In the genomic region with DNA sequence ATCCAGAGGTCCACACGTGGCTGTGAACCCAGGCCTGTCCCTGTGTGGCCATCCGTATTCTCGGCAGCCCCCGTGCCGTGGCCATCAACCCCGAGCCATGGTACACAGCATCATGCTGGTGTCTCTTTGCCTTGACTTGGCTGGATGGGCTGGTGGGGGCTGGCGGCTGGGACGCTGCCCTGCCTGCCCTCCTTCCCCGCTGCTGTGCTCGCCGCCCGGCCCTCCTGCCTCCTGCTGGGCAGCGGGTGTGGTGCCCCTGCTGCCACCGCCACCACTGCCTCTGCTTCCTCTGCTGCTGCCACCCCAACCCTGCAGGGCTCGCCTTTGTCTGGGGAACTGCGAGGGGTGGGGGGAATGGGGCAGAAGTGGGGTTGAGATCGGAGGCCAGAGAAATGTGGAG, we compare ENCODE assay signal across 18 cellular contexts. TPM values are rescaled to one million over a fixed set of nuclear protein-coding genes. Genes with fewer than 3 reads are reported as not detected.
DNase-seq lines count a peak whose midpoint lies in the region; ATAC-seq, FAIRE-seq and TF ChIP-seq lines count a peak whose summit lies in the region.
"Had no signal": no experiment of that assay in that cellular context is flagged by ENCODE, and none has a peak within 500 bp of the region (broad histone marks: within the 10 kb centered on the region; RNA-seq: fewer than 3 reads in every experiment).

No MANE protein-coding gene starts in this region.

- TF ChIP-seq RAD21 in HepG2 (CRISPR knock-in tag; IDR thresholded peaks at IDR 0.05), result no peak

- peak overlapping the region; percentile 73 for H3K23ac ChIP-seq in neuronal stem cell (ENCODE audit: low read depth, low read length, poor library complexity)

- no peak overlapping the region for H2BK15ac ChIP-seq in neuronal stem cell (ENCODE audit: low read length)

- H3K18ac ChIP-seq in neuronal stem cell (ENCODE audit: low read length), result peak overlapping the region; percentile 27

- no TSS peak for BruUV-seq in HepG2 (replicated peaks; lab: Mats Ljungman, UMichigan)

- H2BK12ac ChIP-seq in neuronal stem cell (ENCODE audit: low read length), result no peak overlapping the region

- H3K14ac ChIP-seq in neuronal stem cell (ENCODE audit: low read length), result no peak overlapping the region

- H3K4me3 ChIP-seq in HepG2 (replicated peaks in 1 of 3; ENCODE audit: insufficient read depth in 1 of 3, low read depth in 2 of 3, low read length in 3 of 3) (no peak overlapping the region), right lobe of liver (no peak overlapping the region), brain microvascular endothelial cell (ENCODE audit: low read depth, low read length) (no peak overlapping the region), neuronal stem cell (ENCODE audit: low read length in 2 of 2) (peak overlapping the region in 1 of 2 donors; percentile 57)
- H3K4me3 ChIP-seq: A549 had no signal

- no peak overlapping the region for H2BK120ac ChIP-seq in neuronal stem cell (ENCODE audit: low read depth, low read length)

- CTCF ChIA-PET in HepG2 (lab: Yijun Ruan, JAX; ENCODE audit: low intra/inter-chr PET ratio, low total read pairs), result no interaction called here

- TF ChIP-seq EP300 in HepG2 (IDR thresholded peaks at IDR 0.05; ENCODE audit: low read depth in 2 of 2, low read length in 2 of 2) (no peak), HepG2 (CRISPR knock-in tag; IDR thresholded peaks at IDR 0.05; ENCODE audit: borderline replicate concordance) (no peak)

- H3K4me1 ChIP-seq in HepG2 (ENCODE audit: insufficient read depth, low read length) (peaks cover 4% of the 10 kb centered on the region; the same call in 1 of the 2 replicates), right lobe of liver (peaks cover 0 to 5% (median 0%) of the 10 kb centered on the region in 4 donors), neuronal stem cell (ENCODE audit: control insufficient read depth in 2 of 2, insufficient read depth in 1 of 2, low read depth in 1 of 2, low read length in 2 of 2) (peaks cover 0 to 2% of the 10 kb centered on the region in 2 donors)

- H4K20me1 ChIP-seq in HepG2 (ENCODE audit: insufficient read depth, low read length), result no peaks in the 10 kb centered on the region

- H3K27me3 ChIP-seq in HepG2 (ENCODE audit: control insufficient read depth in 1 of 2, insufficient read depth in 2 of 2, low read length in 2 of 2) (no peaks in the 10 kb centered on the region), right lobe of liver (no peaks in the 10 kb centered on the region), brain microvascular endothelial cell (replicated peaks) (no peaks in the 10 kb centered on the region), neuronal stem cell (ENCODE audit: control insufficient read depth in 3 of 3, insufficient read depth in 3 of 3, low read depth in 1 of 3, low read length in 3 of 3) (no peaks in the 10 kb centered on the region)

- no peak overlapping the region for H4K91ac ChIP-seq in neuronal stem cell (ENCODE audit: low read depth, low read length, poor library complexity)

- no peak overlapping the region for H3K9ac ChIP-seq in HepG2 (ENCODE audit: insufficient read depth, low read depth, low read length)
- H3K9ac ChIP-seq in neuronal stem cell (ENCODE audit: low read depth, low read length, poor library complexity), result peak overlapping the region; percentile 60

- H3K79me1 ChIP-seq in neuronal stem cell (ENCODE audit: low read depth, low read length), result peaks cover 10% of the 10 kb centered on the region

- peak overlapping the region; percentile 52 for H2AK5ac ChIP-seq in neuronal stem cell (ENCODE audit: low read depth, low read length)

- H2AFZ ChIP-seq in HepG2 (ENCODE audit: low read length), result no peak overlapping the region
- H2AFZ ChIP-seq in neuronal stem cell (ENCODE audit: low read length), result no peak overlapping the region

- DNase-seq in HepG2 (ENCODE audit: low spot score), result no peak
- DNase-seq in right lobe of liver, result no peak
- DNase-seq in brain microvascular endothelial cell, result no peak
- DNase-seq in neuronal stem cell (ENCODE audit: low spot score), result no peak
- DNase-seq in stimulated activated CD4-positive, alpha-beta T cell treated with anti-CD3 and anti-CD28 coated beads, Interleukin-4, amount 100 ng/mL, for 24 hours, result no peak
- no peak for DNase-seq in NCI-H524 (lab: John Stamatoyannopoulos, UW)
- DNase-seq in activated T-cell treated with anti-CD3 and anti-CD28 coated beads, Interleukin-2, amount 50 U/mL, for 1 hour, result no peak
- DNase-seq: CD4-positive, alpha-beta T cell; GF-D8; HCEC 1CT; NCI-H1417; NCI-H187 treated with DMSO at 0.1 percent for 48 hours; NCI-H2227 treated with DMSO at 0.1 percent for 48 hours; NCI-H510A treated with DMSO at 0.1 percent for 48 hours; NCI-H82; OCI-M1; SIG-M5 had no signal

- no peak overlapping the region for H3K4me2 ChIP-seq in HepG2 (ENCODE audit: low read depth, low read length)
- no peak overlapping the region for H3K4me2 ChIP-seq in neuronal stem cell (ENCODE audit: insufficient read depth, low read length, poor library complexity, severe bottlenecking)
- H3K4me2 ChIP-seq: A549 had no signal

- H4K8ac ChIP-seq in neuronal stem cell (ENCODE audit: low read depth, low read length), result no peak overlapping the region

- H3K79me2 ChIP-seq in HepG2 (ENCODE audit: insufficient read depth, low read length), result no peaks in the 10 kb centered on the region

- H3K36me3 ChIP-seq in HepG2 (replicated peaks in 1 of 2; ENCODE audit: control insufficient read depth in 1 of 2, insufficient read depth in 2 of 2, low read length in 2 of 2) (no peaks in the 10 kb centered on the region; a peak in 1 of 5 replicates), right lobe of liver (peaks cover 0 to 3% (median 0%) of the 10 kb centered on the region in 4 donors), brain microvascular endothelial cell (replicated peaks) (peaks cover 20% of the 10 kb centered on the region), neuronal stem cell (replicated peaks in 1 of 2; ENCODE audit: control insufficient read depth in 2 of 2, insufficient read depth in 2 of 2, low read length in 2 of 2) (peaks cover 5 to 46% of the 10 kb centered on the region in 2 donors)

- no peak for FAIRE-seq in HepG2 (lab: Jason Lieb, UNC)
- FAIRE-seq: A549 had no signal

- 97% methylated on average over 12 of the region's 17 CpGs for WGBS in HepG2 (ENCODE audit: low lambda C conversion rate)
- WGBS in right lobe of liver (ENCODE audit: insufficient coverage, low coverage, low lambda C conversion rate, missing lambda C conversion rate), result 92% methylated on average over 4 of the region's 17 CpGs
- WGBS in neuronal stem cell (ENCODE audit: extremely low coverage in 2 of 2, insufficient read length in 2 of 2, insufficient replicate concordance in 1 of 2), 2 donors, result no CpG with 5 or more reads among the region's 17 CpGs

- H3K9me3 ChIP-seq in HepG2 (ENCODE audit: low read length) (no peaks in the 10 kb centered on the region), right lobe of liver (no peaks in the 10 kb centered on the region), neuronal stem cell (replicated peaks in 1 of 2; ENCODE audit: control insufficient read depth in 2 of 2, insufficient read depth in 1 of 2, low read depth in 1 of 2, low read length in 2 of 2) (peaks cover 0 to 3% of the 10 kb centered on the region in 2 donors)
- H3K9me3 ChIP-seq: A549 had no signal

- intact Hi-C loops in HepG2 (cut with micrococcal nuclease; ENCODE audit: unreplicated experiment), result no loop called here
- intact Hi-C loops in right lobe of liver (cut with DNase I), result loop anchor here (10.0 kb wide), 2 partner anchors 159 to 169 kb away; no protein-coding TSS in a partner anchor

- ATAC-seq in HepG2, result no peak
- ATAC-seq in right lobe of liver, result no peak

- in situ Hi-C loops in HepG2 (cut with HindIII; ENCODE audit: extremely low pct_ligation_motif_present, low pct_unique_long_range_greater_than_20kb) (loop anchor here (10.0 kb wide), 1 partner anchor 89 kb away; the partner anchor contains the start of gene BICRA), brain microvascular endothelial cell (cut with HindIII; ENCODE audit: low pct_ligation_motif_present, low sequenced_read_pairs) (no loop called here)

- TF ChIP-seq CTCF in HepG2 (CRISPR knock-in tag; IDR thresholded peaks at IDR 0.05) (no peak), right lobe of liver (IDR thresholded peaks at IDR 0.05) (no peak), brain microvascular endothelial cell (IDR thresholded peaks at IDR 0.05; ENCODE audit: low read depth, low read length, missing control alignments) (peak; percentile 8)

- H3K27ac ChIP-seq in HepG2 (ENCODE audit: extremely low read length, insufficient read depth, low read length), result no peak overlapping the region
- no peak overlapping the region for H3K27ac ChIP-seq in right lobe of liver
- no peak overlapping the region for H3K27ac ChIP-seq in brain microvascular endothelial cell
- no peak overlapping the region for H3K27ac ChIP-seq in neuronal stem cell (replicated peaks; ENCODE audit: low read length)
- H3K27ac ChIP-seq: A549 had no signal

- H2BK5ac ChIP-seq in neuronal stem cell (ENCODE audit: low read length), result no peak overlapping the region

- POLR2A ChIA-PET in HepG2 (lab: Yijun Ruan, JAX), result no interaction called here

- no peak overlapping the region for H3K4ac ChIP-seq in neuronal stem cell (ENCODE audit: low read length)

- TF ChIP-seq POLR2A in HepG2 (IDR thresholded peaks at IDR 0.05; ENCODE audit: insufficient read depth in 1 of 2, low read depth in 2 of 2, low read length in 2 of 2) (no peak), right lobe of liver (IDR thresholded peaks at IDR 0.05) (no peak)

RNA-seq across cellular contexts. Expression of gene EHD2, which starts 19.7 kb away (rescaled TPM):
- total RNA-seq in HepG2 (2016; rRNA removed; fragmentation: Illumina TruSeq; extraction: Trizol) (0.08 and 0.09 TPM in 2 replicates), right lobe of liver (10 to 100 TPM in 3 of 6 experiments, 1 to 10 TPM in 3; 3.6 to 20.2 (median 12.8) TPM)
- total RNA-seq in HepG2 (2016; cell fraction: cytosol; rRNA removed; fragmentation: Illumina TruSeq; extraction: Trizol; ENCODE audit: low read depth), result not detected in 2 replicates
- not detected in 2 replicates for total RNA-seq in HepG2 (2016; cell fraction: insoluble cytoplasmic fraction; rRNA removed; fragmentation: Illumina TruSeq; extraction: Trizol)
- total RNA-seq in HepG2 (2016; cell fraction: membrane; rRNA removed; fragmentation: Illumina TruSeq; extraction: Trizol), result not detected in 2 replicates
- not detected in 2 replicates for total RNA-seq in HepG2 (2016; cell fraction: nucleus; rRNA removed; fragmentation: Illumina TruSeq; extraction: Trizol)
- 0.28 and 0.33 TPM in 2 replicates for polyA plus RNA-seq in HepG2 (2011; rRNA removed)
- polyA plus RNA-seq in HepG2 (2011; cell fraction: cytosol; rRNA removed), result 0.25 and 0.33 TPM in 2 replicates
- 1.2 and 1.3 TPM in 2 replicates for polyA plus RNA-seq in HepG2 (2011; cell fraction: nucleus; rRNA removed)
- polyA plus RNA-seq in HepG2 (2012), result 0.37 and 0.80 TPM in 2 replicates
- polyA plus RNA-seq in HepG2 (2016; cell fraction: cytosol; fragmentation: Illumina TruSeq; extraction: Trizol; ENCODE audit: low read depth), result not detected in 2 replicates
- 0.05 TPM in 1 of 2 replicates, not detected in the other for polyA plus RNA-seq in HepG2 (2016; cell fraction: insoluble cytoplasmic fraction; fragmentation: Illumina TruSeq; extraction: Trizol; ENCODE audit: low read depth)
- not detected in 2 replicates for polyA plus RNA-seq in HepG2 (2016; cell fraction: membrane; fragmentation: Illumina TruSeq; extraction: Trizol; ENCODE audit: low read depth)
- not detected in 2 replicates for polyA plus RNA-seq in HepG2 (2016; cell fraction: nucleus; fragmentation: Illumina TruSeq; extraction: Trizol; ENCODE audit: insufficient read depth, low read depth)
- 0.46 and 5.6 TPM in 2 replicates for polyA minus RNA-seq in HepG2 (2011; rRNA and poly(A)+ RNA removed; ENCODE audit: low replicate concordance)
- 0.53 and 1.3 TPM in 2 replicates for polyA minus RNA-seq in HepG2 (2011; cell fraction: cytosol; rRNA and poly(A)+ RNA removed)
- 0.26 and 0.87 TPM in 2 replicates for polyA minus RNA-seq in HepG2 (2011; cell fraction: nucleus; rRNA and poly(A)+ RNA removed)
- 2.5 TPM for polyA plus RNA-seq in neuronal stem cell (2013, experiment 1 of 2)
- 2.3 TPM for polyA plus RNA-seq in neuronal stem cell (2013, experiment 2 of 2)

RNA-seq across cellular contexts. Expression of gene NOP53, which starts 51.9 kb away (rescaled TPM):
- total RNA-seq in HepG2 (2016; rRNA removed; fragmentation: Illumina TruSeq; extraction: Trizol) (44.2 and 53.9 TPM in 2 replicates), right lobe of liver (100 to 1,000 TPM in 1 of 6 experiments, 10 to 100 TPM in 5; 73.6 to 105 (median 79.4) TPM)
- total RNA-seq in HepG2 (2016; cell fraction: cytosol; rRNA removed; fragmentation: Illumina TruSeq; extraction: Trizol; ENCODE audit: low read depth), result 107 and 126 TPM in 2 replicates
- 45.6 and 56.7 TPM in 2 replicates for total RNA-seq in HepG2 (2016; cell fraction: insoluble cytoplasmic fraction; rRNA removed; fragmentation: Illumina TruSeq; extraction: Trizol)
- total RNA-seq in HepG2 (2016; cell fraction: membrane; rRNA removed; fragmentation: Illumina TruSeq; extraction: Trizol), result 135 and 149 TPM in 2 replicates
- total RNA-seq in HepG2 (2016; cell fraction: nucleus; rRNA removed; fragmentation: Illumina TruSeq; extraction: Trizol), result 47.1 and 55.4 TPM in 2 replicates
- 137 and 141 TPM in 2 replicates for polyA plus RNA-seq in HepG2 (2011; rRNA removed)
- polyA plus RNA-seq in HepG2 (2011; cell fraction: cytosol; rRNA removed), result 112 and 146 TPM in 2 replicates
- 144 and 157 TPM in 2 replicates for polyA plus RNA-seq in HepG2 (2011; cell fraction: nucleus; rRNA removed)
- polyA plus RNA-seq in HepG2 (2012), result 184 and 186 TPM in 2 replicates
- polyA plus RNA-seq in HepG2 (2016; cell fraction: cytosol; fragmentation: Illumina TruSeq; extraction: Trizol; ENCODE audit: low read depth), result 140 and 165 TPM in 2 replicates
- 95.8 and 96.6 TPM in 2 replicates for polyA plus RNA-seq in HepG2 (2016; cell fraction: insoluble cytoplasmic fraction; fragmentation: Illumina TruSeq; extraction: Trizol; ENCODE audit: low read depth)
- 223 and 257 TPM in 2 replicates for polyA plus RNA-seq in HepG2 (2016; cell fraction: membrane; fragmentation: Illumina TruSeq; extraction: Trizol; ENCODE audit: low read depth)
- polyA plus RNA-seq in HepG2 (2016; cell fraction: nucleus; fragmentation: Illumina TruSeq; extraction: Trizol; ENCODE audit: insufficient read depth, low read depth), result 129 and 142 TPM in 2 replicates
- 51.2 and 58.9 TPM in 2 replicates for polyA minus RNA-seq in HepG2 (2011; rRNA and poly(A)+ RNA removed; ENCODE audit: low replicate concordance)
- 55.2 and 56.4 TPM in 2 replicates for polyA minus RNA-seq in HepG2 (2011; cell fraction: cytosol; rRNA and poly(A)+ RNA removed)
- polyA minus RNA-seq in HepG2 (2011; cell fraction: nucleus; rRNA and poly(A)+ RNA removed), result 36.2 and 36.4 TPM in 2 replicates
- polyA plus RNA-seq in neuronal stem cell (2013, experiment 1 of 2), result 401 TPM
- polyA plus RNA-seq in neuronal stem cell (2013, experiment 2 of 2), result 405 TPM

Comparison
In these comparisons a context has a peak if more than half of its experiments do, and no peak if none do; other contexts are left out.
1. RNA of gene EHD2, which starts 19.7 kb away (total RNA-seq): 3.6 to 20.2 TPM in right lobe of liver; 0.08 to 0.09 TPM in HepG2; every median in the first group is over 4 times any median in the second.